In the genomic region with DNA sequence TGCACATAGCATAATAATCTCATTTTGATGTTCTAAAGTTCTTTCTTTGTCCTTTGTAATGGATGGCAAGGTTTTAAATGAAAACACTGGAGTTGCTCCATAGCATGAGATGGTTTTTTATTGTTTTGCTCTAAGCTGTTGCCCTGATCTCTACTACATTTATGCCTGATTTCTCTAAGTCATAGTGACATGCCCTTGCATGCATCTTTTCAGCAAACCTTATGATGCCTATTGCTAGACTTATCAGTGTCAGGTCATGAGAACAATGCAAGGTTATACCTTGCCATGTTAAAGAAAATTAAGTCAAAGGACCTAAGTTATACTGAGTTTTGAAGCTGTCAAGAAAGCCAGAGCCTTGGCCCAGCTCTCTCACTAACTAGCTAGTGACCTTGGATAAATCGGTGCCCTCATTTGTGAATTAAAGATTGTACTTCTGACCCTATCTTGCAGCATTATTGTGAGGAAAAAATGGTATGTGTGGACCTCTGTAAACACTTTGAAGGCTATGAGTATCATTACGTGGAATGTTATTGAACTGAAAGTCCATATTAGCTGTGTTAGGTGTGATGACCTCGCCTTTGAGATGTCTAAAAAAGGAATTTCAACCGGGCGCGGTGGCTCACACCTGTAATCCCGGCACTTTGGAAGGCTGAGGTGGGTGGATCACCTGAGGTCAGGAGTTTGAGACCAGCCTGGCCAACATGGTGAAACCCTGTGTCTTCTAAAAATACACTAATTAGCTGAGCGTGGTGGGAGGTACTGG, we compare ENCODE assay signal across 23 cellular contexts.
DNase-seq lines count a peak whose midpoint lies in the region; ATAC-seq, FAIRE-seq and TF ChIP-seq lines count a peak whose summit lies in the region.
"Had no signal": no experiment of that assay in that cellular context is flagged by ENCODE, and none has a peak within 500 bp of the region (broad histone marks: within the 10 kb centered on the region; RNA-seq: fewer than 3 reads in every experiment).

No MANE protein-coding gene starts in this region.

- intact Hi-C loops in CD4-positive, alpha-beta T cell (cut with DNase I, micrococcal nuclease) = no loop called here

- H3K4me1 Mint-ChIP-seq in CD4-positive, alpha-beta T cell (ENCODE audit: low read depth) = no peaks in the 10 kb centered on the region

- H3K4me3 Mint-ChIP-seq in CD4-positive, alpha-beta T cell = no peak overlapping the region

- H3K4me3 ChIP-seq in RWPE2 (ENCODE audit: severe bottlenecking) (no peak overlapping the region), small intestine (ENCODE audit: low read depth in 1 of 2, low read length in 2 of 2) (no peak overlapping the region)
- H3K4me3 ChIP-seq: SJSA1 had no signal

- no peak overlapping the region for H3K27ac Mint-ChIP-seq in CD4-positive, alpha-beta T cell

- H3K27me3 ChIP-seq in RWPE2 (ENCODE audit: insufficient read depth, poor library complexity, severe bottlenecking) = no peaks in the 10 kb centered on the region
- H3K27me3 ChIP-seq in small intestine (ENCODE audit: control insufficient read depth in 2 of 2, insufficient read depth in 2 of 2, low read length in 2 of 2) = no peaks in the 10 kb centered on the region
- no peaks in the 10 kb centered on the region for H3K27me3 ChIP-seq in CD4-positive, alpha-beta T cell (ENCODE audit: control insufficient read depth, insufficient read depth, low read length)
- H3K27me3 ChIP-seq: BE2C, SJSA1 had no signal

- no peaks in the 10 kb centered on the region for H3K27me3 Mint-ChIP-seq in CD4-positive, alpha-beta T cell

- peak; percentile 23 for FAIRE-seq in GM19239 (lab: Jason Lieb, UNC)
- FAIRE-seq in small intestine (lab: Jason Lieb, UNC) = no peak
- FAIRE-seq in frontal cortex (lab: Jason Lieb, UNC) = no peak
- FAIRE-seq: G401.6, H1, RCC 7860 had no signal

- no peaks in the 10 kb centered on the region for H3K36me3 Mint-ChIP-seq in CD4-positive, alpha-beta T cell (ENCODE audit: low read depth)

- H3K9me3 ChIP-seq in RWPE2 (ENCODE audit: severe bottlenecking) = no peaks in the 10 kb centered on the region
- no peaks in the 10 kb centered on the region for H3K9me3 ChIP-seq in small intestine (ENCODE audit: control insufficient read depth, low read depth)
- no peaks in the 10 kb centered on the region for H3K9me3 ChIP-seq in CD4-positive, alpha-beta T cell (ENCODE audit: control insufficient read depth, low read length)
- H3K9me3 ChIP-seq: BE2C, SJSA1 had no signal

- POLR2A ChIA-PET in CD4-positive, alpha-beta T cell (lab: Charles Lee) = no interaction called here

- 70 to 85% (median 74%) methylated on average over 8 of the region's 8 CpGs for WGBS in small intestine, 3 donors

- H3K9me3 Mint-ChIP-seq in CD4-positive, alpha-beta T cell = peaks cover 2% of the 10 kb centered on the region

- H3K27ac ChIP-seq in RWPE2 (ENCODE audit: poor library complexity, severe bottlenecking) (peak overlapping the region; percentile 35), small intestine (ENCODE audit: low read depth in 1 of 2, low read length in 1 of 2) (no peak overlapping the region)
- no peak overlapping the region for H3K27ac ChIP-seq in CD4-positive, alpha-beta T cell (ENCODE audit: low read depth, low read length)
- H3K27ac ChIP-seq: KMS-11, SJSA1 had no signal

- peaks cover 15% of the 10 kb centered on the region for H3K4me1 ChIP-seq in RWPE2 (ENCODE audit: insufficient read depth, poor library complexity, severe bottlenecking)
- no peaks in the 10 kb centered on the region for H3K4me1 ChIP-seq in small intestine (ENCODE audit: control insufficient read depth in 2 of 2, insufficient read depth in 1 of 2, low read depth in 1 of 2, low read length in 1 of 2)
- H3K4me1 ChIP-seq: BE2C had no signal

- ATAC-seq in RWPE2 (ENCODE audit: low read depth) (peak; percentile 89), esophagus mucosa (peak; percentile 63)
- ATAC-seq in CD4-positive, alpha-beta T cell (ENCODE audit: poor library complexity) = no peak
- ATAC-seq: Right ventricle myocardium inferior had no signal

- DNase-seq in GM19239 (ENCODE audit: insufficient read length, low spot score) (no peak), RWPE2 (ENCODE audit: low spot score) (no peak), small intestine (peak; percentile 21), frontal cortex (ENCODE audit: low spot score in 2 of 2) (no peak)
- DNase-seq in CD4-positive, alpha-beta T cell = no peak
- DNase-seq in activated naive CD4-positive, alpha-beta T cell (lab: John Stamatoyannopoulos, UW) = no peak
- DNase-seq in activated effector memory CD4-positive, alpha-beta T cell treated with anti-CD3 and anti-CD28 coated beads, Interleukin-2, amount 50 U/mL, for 16 hours = no peak
- DNase-seq: BE2C; COR-L47; MV-4-11; NCI-H1105 treated with DMSO at 0.1 percent for 48 hours; NCI-H2029 treated with DMSO at 0.1 percent for 48 hours; NCI-H226; NCI-H510A treated with DMSO at 0.1 percent for 48 hours; NCI-H774; NK-92 treated with Interleukin-12 subunit alpha and Interleukin-12 subunit beta, amount 100 ng/mL, for 24 hours had no signal

- TF ChIP-seq CTCF in RWPE2 (IDR thresholded peaks at IDR 0.05; ENCODE audit: poor library complexity, severe bottlenecking) = no peak
- TF ChIP-seq CTCF in CD4-positive, alpha-beta T cell (IDR thresholded peaks at IDR 0.05) = no peak

- no peaks in the 10 kb centered on the region for H3K36me3 ChIP-seq in RWPE2 (ENCODE audit: low read depth)
- no peaks in the 10 kb centered on the region for H3K36me3 ChIP-seq in small intestine (ENCODE audit: control insufficient read depth in 2 of 2, insufficient read depth in 2 of 2, low read length in 2 of 2)
- H3K36me3 ChIP-seq: BE2C had no signal

- CTCF ChIA-PET in CD4-positive, alpha-beta T cell (lab: Charles Lee) = no interaction called here
